8 cellular contexts compared by ENCODE assay signal in genomic region chr6:33417903-33418689, GRCh38. TPM values are rescaled to one million over a fixed set of nuclear protein-coding genes. Genes with fewer than 3 reads are reported as not detected.
DNase-seq lines count a peak whose midpoint lies in the region; ATAC-seq lines count a peak whose summit lies in the region.

A gene with protein sequence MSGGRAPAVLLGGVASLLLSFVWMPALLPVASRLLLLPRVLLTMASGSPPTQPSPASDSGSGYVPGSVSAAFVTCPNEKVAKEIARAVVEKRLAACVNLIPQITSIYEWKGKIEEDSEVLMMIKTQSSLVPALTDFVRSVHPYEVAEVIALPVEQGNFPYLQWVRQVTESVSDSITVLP (minus strand): TSS chr6:33418107. CDS start chr6:33418000, 107 bp downstream.

- peak within 1 kb of the TSS; percentile 90 for H3K27ac ChIP-seq in epithelial cell of prostate

- H3K27me3 Mint-ChIP-seq in IgD-negative memory B cell = peaks cover 2% of the 10 kb centered on the region

- peak; percentile 83 for ATAC-seq in GM21528 (IDR thresholded peaks at IDR 0.05; ENCODE audit: low FRiP score, unreplicated experiment)

- H3K4me1 Mint-ChIP-seq in IgD-negative memory B cell = peaks cover 21 to 45% (median 44%) of the 10 kb centered on the region in 3 donors

- DNase-seq in DMS114 treated with DMSO at 0.1 percent for 48 hours (lab: John Stamatoyannopoulos, UW; ENCODE audit: unreplicated experiment) = peak; percentile 99
- DNase-seq in OCI-M2 (lab: John Stamatoyannopoulos, UW; ENCODE audit: unreplicated experiment) = peak; percentile 94
- peak; percentile 97 for DNase-seq in activated T-cell treated with anti-CD3 and anti-CD28 coated beads for 48 hours (ENCODE audit: low read depth)
- peak; percentile 100 for DNase-seq in epithelial cell of prostate (ENCODE audit: low read depth, low spot score)
- peak; percentile 100 for DNase-seq in mucosa of gallbladder (ENCODE audit: low spot score)
- peak; percentile 98 for DNase-seq in stimulated activated CD8-positive, alpha-beta memory T cell treated with anti-CD3 and anti-CD28 coated beads, Interleukin-4, amount 100 ng/mL, for 48 hours

- no peaks in the 10 kb centered on the region for H3K9me3 Mint-ChIP-seq in IgD-negative memory B cell

- peak within 1 kb of the TSS; percentile 96 to 99 (median 96) for H3K27ac Mint-ChIP-seq in IgD-negative memory B cell

- peak within 1 kb of the TSS; percentile 88 to 97 (median 94) for H3K4me3 Mint-ChIP-seq in IgD-negative memory B cell

- H3K36me3 Mint-ChIP-seq in IgD-negative memory B cell = peaks cover 2% of the 10 kb centered on the region

RNA-seq across cellular contexts. Expression of the gene that starts here (rescaled TPM):
- 449 TPM for polyA plus RNA-seq in IgD-negative memory B cell
- 238 TPM for total RNA-seq in mucosa of gallbladder

Comparison
In these comparisons a context has a peak if more than half of its experiments do, and no peak if none do; other contexts are left out.
1. Peak in every context shown above with its lines: DNase-seq, ATAC-seq and H3K27ac ChIP-seq.